1 cellular context compared by ENCODE assay signal in genomic region chr3:29694783-29695182, GRCh38.
TF ChIP-seq lines count a peak whose summit lies in the region.

No MANE protein-coding gene starts in this region.

TF ChIP-seq in IMR-90, 13 proteins besides CTCF, POLR2A, EP300 and RAD21 (continued from another document):
- no peak for TF ChIP-seq CHD1 (IDR thresholded peaks at IDR 0.05; ENCODE audit: low read depth, low read length)
- no peak for TF ChIP-seq SMC3 (IDR thresholded peaks at IDR 0.05; ENCODE audit: low read depth, low read length)
- TF ChIP-seq ELK1 (IDR thresholded peaks at IDR 0.05; ENCODE audit: borderline replicate concordance, low read depth, low read length): no peak
- peak; percentile 68 for TF ChIP-seq BHLHE40 (IDR thresholded peaks at IDR 0.05; ENCODE audit: low read depth, low read length)
- TF ChIP-seq CEBPB (IDR thresholded peaks at IDR 0.05; ENCODE audit: low read depth, low read length): peak; percentile 60
- TF ChIP-seq MXI1 (IDR thresholded peaks at IDR 0.05; ENCODE audit: borderline replicate concordance, low read depth, low read length): no peak
- no peak for TF ChIP-seq USF2 (IDR thresholded peaks at IDR 0.05; ENCODE audit: low read depth, low read length)
